In the genomic region with DNA sequence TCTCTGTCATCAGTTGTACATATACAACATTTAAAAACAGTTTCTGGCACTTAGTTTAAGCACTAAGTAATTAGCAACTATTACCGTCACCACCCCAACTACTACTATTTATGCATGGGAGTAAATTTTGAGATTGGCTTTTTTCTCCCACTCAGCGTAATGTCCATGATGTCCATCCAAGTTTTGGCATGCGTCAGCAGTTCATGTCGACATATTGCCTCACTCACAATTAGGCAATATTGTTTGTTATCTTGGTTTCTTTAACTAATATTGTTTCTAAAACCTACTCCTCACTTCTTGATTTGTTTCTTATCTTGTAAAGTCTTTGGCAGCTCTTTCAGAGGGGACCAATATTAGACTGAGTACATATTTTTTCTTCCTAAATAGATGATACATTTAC, we compare ENCODE assay signal across 18 cellular contexts.
DNase-seq lines count a peak whose midpoint lies in the region; ATAC-seq, FAIRE-seq and TF ChIP-seq lines count a peak whose summit lies in the region.
"Had no signal": no experiment of that assay in that cellular context is flagged by ENCODE, and none has a peak within 500 bp of the region (broad histone marks: within the 10 kb centered on the region; RNA-seq: fewer than 3 reads in every experiment).

No MANE protein-coding gene starts in this region.

- intact Hi-C loops in aorta (cut with DNase I) = no loop called here
- intact Hi-C loops in uterus (cut with DNase I; ENCODE audit: low total_unique reads) = no loop called here
- intact Hi-C loops in spleen (cut with DNase I; ENCODE audit: low total_unique reads) = no loop called here

- ATAC-seq in A549 (no peak), aorta (ENCODE audit: low FRiP score) (peak; percentile 19)

- TF ChIP-seq EP300 in A549 (IDR thresholded peaks at IDR 0.05) = no peak

- H3K27ac ChIP-seq in A549 = no peak overlapping the region
- no peak overlapping the region for H3K27ac ChIP-seq in aorta (ENCODE audit: low read depth in 1 of 2, low read length in 2 of 2)
- H3K27ac ChIP-seq in uterus = no peak overlapping the region
- no peak overlapping the region for H3K27ac ChIP-seq in spleen

- WGBS in A549 (ENCODE audit: missing lambda C conversion rate) = 29% methylated on average over 4 of the region's 4 CpGs
- 77 to 84% methylated on average over 4 of the region's 4 CpGs for WGBS in aorta, 2 donors
- WGBS in spleen, 5 donors = 82 to 89% (median 86%) methylated on average over 4 of the region's 4 CpGs

- no peak for TF ChIP-seq RAD21 in A549 (conservative IDR thresholded peaks at IDR 0.05 in 1 of 2, IDR thresholded peaks at IDR 0.05 in 1 of 2)

- TF ChIP-seq POLR2A in A549 (IDR thresholded peaks at IDR 0.05; ENCODE audit: low read length) (no peak), uterus (IDR thresholded peaks at IDR 0.05) (no peak), spleen (IDR thresholded peaks at IDR 0.05) (no peak)

- H3K4me3 ChIP-seq in A549 (no peak overlapping the region), aorta (ENCODE audit: low read length in 2 of 2) (no peak overlapping the region), uterus (no peak overlapping the region), spleen (no peak overlapping the region)

- POLR2A ChIA-PET in A549 (lab: Yijun Ruan, JAX) = no interaction called here
- POLR2A ChIA-PET in GM10248 (lab: Yijun Ruan, JAX) = no interaction called here

- DNase-seq in A549 (ENCODE audit: low read depth in 1 of 2, low spot score in 1 of 2) (no peak), GM10248 (ENCODE audit: extremely low spot score) (peak; percentile 1), SK-N-DZ (ENCODE audit: low spot score) (peak; percentile 0), aorta (no peak), uterus (no peak), NAMALWA (ENCODE audit: low spot score) (no peak), spleen (no peak)
- DNase-seq: 8988T; C1 segment of cervical spinal cord; Calu3; CD4-positive, alpha-beta memory T cell; COR-L47; DMS53; DMS79 treated with DMSO at 0.1 percent for 48 hours; GOT3; H7; HCEC 1CT had no signal

- H3K4me1 ChIP-seq in A549 (no peaks in the 10 kb centered on the region), aorta (ENCODE audit: control insufficient read depth in 1 of 2, insufficient read depth in 2 of 2, low read length in 2 of 2) (no peaks in the 10 kb centered on the region), uterus (no peaks in the 10 kb centered on the region), spleen (no peaks in the 10 kb centered on the region)

- H3K27me3 ChIP-seq in aorta (ENCODE audit: control insufficient read depth in 1 of 2, insufficient read depth in 2 of 2, low read length in 1 of 2) (no peaks in the 10 kb centered on the region), uterus (no peaks in the 10 kb centered on the region), spleen (replicated peaks in 1 of 7) (peaks cover 0 to 9% (median 0%) of the 10 kb centered on the region in 7 donors)

- CTCF ChIA-PET in A549 (lab: Yijun Ruan, JAX) = no interaction called here
- CTCF ChIA-PET in GM10248 (lab: Yijun Ruan, JAX) = no interaction called here

- H3K9me3 ChIP-seq in A549 (no peaks in the 10 kb centered on the region), aorta (ENCODE audit: control insufficient read depth, low read length) (no peaks in the 10 kb centered on the region), uterus (no peaks in the 10 kb centered on the region), spleen (peaks cover 0 to 7% (median 0%) of the 10 kb centered on the region in 8 donors)

- FAIRE-seq in A549 (lab: Jason Lieb, UNC) = no peak
- FAIRE-seq: GM12891 had no signal

- no peak overlapping the region for H3K4me2 ChIP-seq in A549

- TF ChIP-seq CTCF in A549 (IDR thresholded peaks at IDR 0.05) (no peak), GM10248 (IDR thresholded peaks at IDR 0.05; ENCODE audit: control extremely low read depth, extremely low read depth, low read depth, missing control alignments) (no peak), uterus (IDR thresholded peaks at IDR 0.05) (no peak), spleen (IDR thresholded peaks at IDR 0.05 in 8 of 11, conservative IDR thresholded peaks at IDR 0.05 in 3 of 11) (no peak)

- H3K36me3 ChIP-seq in aorta (ENCODE audit: control insufficient read depth in 1 of 2, insufficient read depth in 2 of 2, low read length in 1 of 2) (no peaks in the 10 kb centered on the region), uterus (no peaks in the 10 kb centered on the region), spleen (no peaks in the 10 kb centered on the region)

TF ChIP-seq in A549, 52 proteins besides CTCF, POLR2A, EP300 and RAD21:
- no peak for TF ChIP-seq NPAS2 (CRISPR knock-in tag; IDR thresholded peaks at IDR 0.05; ENCODE audit: borderline replicate concordance)
- TF ChIP-seq MAFK (IDR thresholded peaks at IDR 0.05; ENCODE audit: partially characterized antibody) = peak; percentile 90
- no peak for TF ChIP-seq ATOH8 (CRISPR knock-in tag; IDR thresholded peaks at IDR 0.05; ENCODE audit: low read depth)
- TF ChIP-seq CBX2 (IDR thresholded peaks at IDR 0.05; ENCODE audit: borderline replicate concordance, low read depth) = no peak
- TF ChIP-seq PHF8 (IDR thresholded peaks at IDR 0.05; ENCODE audit: borderline replicate concordance, low read depth) = no peak
- no peak for TF ChIP-seq NFE2L2 (conservative IDR thresholded peaks at IDR 0.05; ENCODE audit: low read length)
- TF ChIP-seq RFX5 (IDR thresholded peaks at IDR 0.05) = no peak
- no peak for TF ChIP-seq EHF (CRISPR knock-in tag; IDR thresholded peaks at IDR 0.05)
- no peak for TF ChIP-seq FOSL2 (IDR thresholded peaks at IDR 0.05)
- no peak for TF ChIP-seq FOSL2 (CRISPR knock-in tag; IDR thresholded peaks at IDR 0.05)

Comparison
In these comparisons a context has a peak if more than half of its experiments do, and no peak if none do; other contexts are left out.
1. DNase-seq: peak in GM10248 (single experiment) and SK-N-DZ (single experiment); none in A549 (0 of 2), aorta (0 of 2), uterus (0 of 2), NAMALWA (single experiment) and spleen (single experiment).